ENCODE assay signal across 32 cellular contexts in genomic region chr10:34033067-34033466, GRCh38.
"Had no signal": no experiment of that assay in that cellular context is flagged by ENCODE, and none has a peak within 500 bp of the region (broad histone marks: within the 10 kb centered on the region; RNA-seq: fewer than 3 reads in every experiment).

No MANE protein-coding gene starts in this region.

- H3K36me3 Mint-ChIP-seq: activated naive CD4-positive, alpha-beta T cell treated with anti-CD3 and anti-CD28 coated beads, Interleukin-2, amount 50 U/mL, for 24 hours; activated naive CD8-positive, alpha-beta T cell treated with anti-CD3 and anti-CD28 coated beads, Interleukin-2, amount 10 ng/mL, durations not matched to agents 7 days and 5 days had no signal

- H3K4me2 ChIP-seq: PC-9 had no signal

- DNase-seq: activated CD4-positive, alpha-beta T cell treated with anti-CD3 and anti-CD28 coated beads for 1 hour; activated CD4-positive, alpha-beta T cell treated with anti-CD3 and anti-CD28 coated beads, Interleukin-2, amount 10 ng/mL, durations not matched to agents 24 days and 14 days; activated CD4-positive, alpha-beta T cell treated with anti-CD3 and anti-CD28 coated beads, Interleukin-2, amount 50 U/mL, for 4 hours; activated CD4-positive, CD25-positive, alpha-beta regulatory T cell; activated CD8-positive, alpha-beta T cell treated with anti-CD3 and anti-CD28 coated beads for 36 hours; activated gamma-delta T cell; activated naive CD4-positive, alpha-beta T cell treated with Interleukin-2 at 50 U/mL for 16 hours; activated naive CD8-positive, alpha-beta T cell treated with anti-CD3 and anti-CD28 coated beads, Interleukin-2, amount 10 ng/mL, durations not matched to agents 7 days and 5 days; activated T-cell treated with anti-CD3 and anti-CD28 coated beads, Interleukin-2, amount 50 U/mL, for 24 hours; amygdala; caudate nucleus; cerebellar nuclear complex; MG63; NCI-H1048; NCI-H1105 treated with DMSO at 0.1 percent for 48 hours; NCI-H1436; NCI-H1694; NCI-H1930; NCI-H2081 treated with DMSO at 0.1 percent for 48 hours; NCI-H345; NCI-H524 treated with DMSO at 0.1 percent for 48 hours; NK-92 treated with Interleukin-12 subunit alpha and Interleukin-12 subunit beta, amount 100 ng/mL, for 24 hours; PC-9; SHP77; SJCRH30; T1000; WERI-Rb-1 had no signal

- H3K27ac ChIP-seq: ascending aorta, PC-9, SJCRH30, SK-N-MC, WERI-Rb-1 had no signal

- H3K27me3 ChIP-seq: ascending aorta, MG63, SJCRH30 had no signal

- H3K9me3 ChIP-seq: ascending aorta, SJCRH30 had no signal

- H3K4me1 ChIP-seq: SJCRH30 had no signal

- H3K9me3 Mint-ChIP-seq: activated CD4-positive, alpha-beta T cell treated with anti-CD3 and anti-CD28 coated beads, Interleukin-2, amount 10 ng/mL, durations not matched to agents 24 days and 14 days; activated CD8-positive, alpha-beta T cell treated with anti-CD3 and anti-CD28 coated beads for 36 hours; activated naive CD4-positive, alpha-beta T cell treated with anti-CD3 and anti-CD28 coated beads, Interleukin-2, amount 50 U/mL, for 24 hours; activated T-cell treated with anti-CD3 and anti-CD28 coated beads, Interleukin-2, amount 50 U/mL, for 24 hours; activated T-helper 2 cell treated with anti-CD3 and anti-CD28 coated beads, Interferon-gamma antibody, Interleukin-2, Interleukin-4, amounts not matched to agents 10 μg/mL and 5 μg/mL and 100 μg/mL, durations not matched to agents 14 hours and 24 hours and 36 hours had no signal

- H3K4me3 Mint-ChIP-seq: activated CD4-positive, alpha-beta T cell treated with anti-CD3 and anti-CD28 coated beads, Interleukin-2, amount 10 ng/mL, durations not matched to agents 24 days and 14 days; activated CD8-positive, alpha-beta T cell treated with anti-CD3 and anti-CD28 coated beads for 36 hours; activated naive CD4-positive, alpha-beta T cell treated with anti-CD3 and anti-CD28 coated beads, Interleukin-2, amount 50 U/mL, for 24 hours; activated naive CD8-positive, alpha-beta T cell treated with anti-CD3 and anti-CD28 coated beads, Interleukin-2, amount 10 ng/mL, durations not matched to agents 7 days and 5 days; activated T-cell treated with anti-CD3 and anti-CD28 coated beads, Interleukin-2, amount 50 U/mL, for 24 hours had no signal

- ATAC-seq: activated CD8-positive, alpha-beta T cell treated with anti-CD3 and anti-CD28 coated beads for 36 hours had no signal

- FAIRE-seq: RCC 7860 had no signal

- H3K4me3 ChIP-seq: ascending aorta, MG63, PC-9, SJCRH30, SK-N-MC had no signal

- H3K27ac Mint-ChIP-seq: activated CD4-positive, alpha-beta T cell treated with anti-CD3 and anti-CD28 coated beads, Interleukin-2, amount 10 ng/mL, durations not matched to agents 24 days and 14 days; activated CD8-positive, alpha-beta T cell treated with anti-CD3 and anti-CD28 coated beads for 36 hours; activated naive CD4-positive, alpha-beta T cell treated with anti-CD3 and anti-CD28 coated beads, Interleukin-2, amount 50 U/mL, for 24 hours; activated naive CD8-positive, alpha-beta T cell treated with anti-CD3 and anti-CD28 coated beads, Interleukin-2, amount 10 ng/mL, durations not matched to agents 7 days and 5 days; activated T-cell treated with anti-CD3 and anti-CD28 coated beads, Interleukin-2, amount 50 U/mL, for 24 hours; activated T-helper 2 cell treated with anti-CD3 and anti-CD28 coated beads, Interferon-gamma antibody, Interleukin-2, Interleukin-4, amounts not matched to agents 10 μg/mL and 5 μg/mL and 100 μg/mL, durations not matched to agents 14 hours and 24 hours and 36 hours had no signal

- H2AFZ ChIP-seq: PC-9 had no signal

- H3K36me3 ChIP-seq: ascending aorta, MG63, SJCRH30, WERI-Rb-1 had no signal

- H3K27me3 Mint-ChIP-seq: activated CD4-positive, alpha-beta T cell treated with anti-CD3 and anti-CD28 coated beads, Interleukin-2, amount 10 ng/mL, durations not matched to agents 24 days and 14 days; activated CD8-positive, alpha-beta T cell treated with anti-CD3 and anti-CD28 coated beads for 36 hours; activated naive CD4-positive, alpha-beta T cell treated with anti-CD3 and anti-CD28 coated beads, Interleukin-2, amount 50 U/mL, for 24 hours; activated naive CD8-positive, alpha-beta T cell treated with anti-CD3 and anti-CD28 coated beads, Interleukin-2, amount 10 ng/mL, durations not matched to agents 7 days and 5 days; activated T-cell treated with anti-CD3 and anti-CD28 coated beads, Interleukin-2, amount 50 U/mL, for 24 hours had no signal

- H3K4me1 Mint-ChIP-seq: activated CD4-positive, alpha-beta T cell treated with anti-CD3 and anti-CD28 coated beads, Interleukin-2, amount 10 ng/mL, durations not matched to agents 24 days and 14 days; activated naive CD4-positive, alpha-beta T cell treated with anti-CD3 and anti-CD28 coated beads, Interleukin-2, amount 50 U/mL, for 24 hours; activated naive CD8-positive, alpha-beta T cell treated with anti-CD3 and anti-CD28 coated beads, Interleukin-2, amount 10 ng/mL, durations not matched to agents 7 days and 5 days had no signal
